Comparison of ENCODE assay signal across 8 cellular contexts in the genomic region with DNA sequence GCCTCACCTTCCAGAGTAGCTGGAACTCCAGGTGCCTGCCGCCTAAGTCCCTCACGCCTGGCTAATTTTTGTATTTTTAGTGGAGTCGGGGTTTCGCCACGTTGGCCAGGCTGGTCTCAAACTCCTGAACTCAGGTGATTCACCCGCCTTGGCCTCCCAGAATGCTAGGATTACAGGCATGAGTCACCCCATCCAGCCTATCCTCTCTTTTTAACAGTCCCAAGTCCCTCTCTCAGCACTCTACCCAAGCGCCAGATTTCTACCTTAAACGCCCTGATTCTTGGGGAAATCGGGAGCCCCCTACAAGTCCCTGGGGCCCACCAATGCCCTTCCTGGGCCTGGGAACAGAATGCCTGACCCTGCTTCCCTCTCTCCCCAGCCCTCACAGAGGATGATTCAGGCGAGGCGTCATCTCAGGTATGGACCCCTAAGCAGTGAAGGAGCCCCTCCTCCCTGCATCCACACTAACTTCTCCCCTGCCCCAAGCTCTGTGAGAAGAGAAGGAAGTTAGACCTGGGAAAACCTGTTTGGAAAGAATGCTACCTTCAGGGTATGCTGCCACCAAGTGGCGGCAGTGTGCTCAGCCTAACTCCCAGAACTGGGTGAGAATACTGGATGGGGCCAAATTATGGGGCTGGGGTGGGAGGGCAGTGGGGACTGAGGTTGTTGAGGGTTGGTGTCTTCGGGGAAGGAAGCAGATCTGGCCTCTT. TPM values are rescaled to one million over a fixed set of nuclear protein-coding genes. Genes with fewer than 3 reads are reported as not detected.
DNase-seq lines count a peak whose midpoint lies in the region; ATAC-seq and TF ChIP-seq lines count a peak whose summit lies in the region.
"Had no signal": no experiment of that assay in that cellular context is flagged by ENCODE, and none has a peak within 500 bp of the region (broad histone marks: within the 10 kb centered on the region; RNA-seq: fewer than 3 reads in every experiment).

No MANE protein-coding gene starts in this region.

- no peak for TF ChIP-seq CTCF in mucosa of descending colon (IDR thresholded peaks at IDR 0.05)

- H3K27ac Mint-ChIP-seq in activated T-helper 17 cell treated with anti-CD3 and anti-CD28 coated beads, Interleukin-2, amount 50 U/mL, for 72 hours, result no peak overlapping the region
- H3K27ac Mint-ChIP-seq in T-cell, result no peak overlapping the region

- H3K36me3 ChIP-seq in mucosa of descending colon (ENCODE audit: low read depth), result no peaks in the 10 kb centered on the region

- no peaks in the 10 kb centered on the region for H3K9me3 Mint-ChIP-seq in activated T-helper 17 cell treated with anti-CD3 and anti-CD28 coated beads, Interleukin-2, amount 50 U/mL, for 72 hours
- H3K9me3 Mint-ChIP-seq in T-cell, result no peaks in the 10 kb centered on the region

- peaks cover 3% of the 10 kb centered on the region for H3K27me3 Mint-ChIP-seq in activated T-helper 17 cell treated with anti-CD3 and anti-CD28 coated beads, Interleukin-2, amount 50 U/mL, for 72 hours
- H3K27me3 Mint-ChIP-seq in T-cell, result peaks cover 0 to 10% of the 10 kb centered on the region in 2 donors

- no peaks in the 10 kb centered on the region for H3K4me1 Mint-ChIP-seq in activated T-helper 17 cell treated with anti-CD3 and anti-CD28 coated beads, Interleukin-2, amount 50 U/mL, for 72 hours
- H3K4me1 Mint-ChIP-seq in T-cell, result peaks cover 0 to 6% (median 2%) of the 10 kb centered on the region in 3 donors

- no peak overlapping the region for H3K4me3 ChIP-seq in mucosa of descending colon

- ATAC-seq in activated T-helper 17 cell treated with anti-CD3 and anti-CD28 coated beads, Interleukin-2, amount 50 U/mL, for 72 hours (replicated peaks), result peak; percentile 37
- ATAC-seq in mucosa of descending colon, result peak; percentile 81
- no peak for ATAC-seq in T-cell (replicated peaks in 1 of 4)
- no peak for ATAC-seq in GM21723 (IDR thresholded peaks at IDR 0.05; ENCODE audit: unreplicated experiment)

- no peaks in the 10 kb centered on the region for H3K4me1 ChIP-seq in mucosa of descending colon (ENCODE audit: low read depth)

- no peak overlapping the region for H3K4me3 Mint-ChIP-seq in activated T-helper 17 cell treated with anti-CD3 and anti-CD28 coated beads, Interleukin-2, amount 50 U/mL, for 72 hours
- H3K4me3 Mint-ChIP-seq in T-cell, result no peak overlapping the region

- CTCF ChIA-PET in T-cell (lab: Charles Lee), result no interaction called here

- peak; percentile 85 for DNase-seq in ELF-1 (ENCODE audit: low read depth, low spot score)
- peak; percentile 81 for DNase-seq in HuH-7.5 (ENCODE audit: low spot score)
- DNase-seq in mucosa of descending colon, result peak in 2 of 3 donors; percentile 63 to 64
- DNase-seq in T-cell, result no peak
- no peak for DNase-seq in globus pallidus (ENCODE audit: low spot score)
- DNase-seq: activated CD4-positive, CD25-positive, alpha-beta regulatory T cell treated with anti-CD3 and anti-CD28 coated beads, Interleukin-2, amount 50 U/mL, for 72 hours had no signal

- intact Hi-C loops in mucosa of descending colon (cut with DNase I, micrococcal nuclease), result no loop called here

- H3K36me3 Mint-ChIP-seq in activated T-helper 17 cell treated with anti-CD3 and anti-CD28 coated beads, Interleukin-2, amount 50 U/mL, for 72 hours (ENCODE audit: low read depth), result no peaks in the 10 kb centered on the region
- no peaks in the 10 kb centered on the region for H3K36me3 Mint-ChIP-seq in T-cell

- H3K9me3 ChIP-seq in mucosa of descending colon, result no peaks in the 10 kb centered on the region

- POLR2A ChIA-PET in T-cell (lab: Charles Lee), result no interaction called here

RNA-seq across cellular contexts. Expression of a gene that starts 20.8 kb away (rescaled TPM):
- total RNA-seq in activated T-helper 17 cell treated with anti-CD3 and anti-CD28 coated beads, Interleukin-2, amount 50 U/mL, for 72 hours, result 10 to 100 TPM; 18.3 to 23.6 TPM
- total RNA-seq in mucosa of descending colon, result 1 to 10 TPM; 1.1 to 5.4 (median 3.6) TPM
- total RNA-seq in T-cell, result under 1 TPM in 3 of 5 donors, not detected in 2; 0.38 to 0.92 (median 0.79) TPM

RNA-seq across cellular contexts. Expression of a gene that starts 26.1 kb away (rescaled TPM):
- total RNA-seq in activated T-helper 17 cell treated with anti-CD3 and anti-CD28 coated beads, Interleukin-2, amount 50 U/mL, for 72 hours, result 1 to 10 TPM; 1.2 to 2.5 TPM
- total RNA-seq in mucosa of descending colon (1 to 10 TPM in 2 of 3 donors, under 1 TPM in 1; 0.95 to 2.7 (median 1.3) TPM), T-cell (1 to 10 TPM in 3 of 5 donors, under 1 TPM in 2; 0.79 to 2.2 (median 1.3) TPM)

RNA-seq across cellular contexts. Expression of a gene that starts 26.2 kb away (rescaled TPM):
- 10 to 100 TPM; 37.9 to 38.9 TPM for total RNA-seq in activated T-helper 17 cell treated with anti-CD3 and anti-CD28 coated beads, Interleukin-2, amount 50 U/mL, for 72 hours
- 100 to 1,000 TPM in 2 of 3 donors, 10 to 100 TPM in 1; 60.9 to 138 (median 118) TPM for total RNA-seq in mucosa of descending colon
- 10 to 100 TPM; 19.9 to 35.7 (median 30.0) TPM for total RNA-seq in T-cell

RNA-seq across cellular contexts. Expression of a gene that starts 38.3 kb away (rescaled TPM):
- total RNA-seq in activated T-helper 17 cell treated with anti-CD3 and anti-CD28 coated beads, Interleukin-2, amount 50 U/mL, for 72 hours, result 10 to 100 TPM; 22.5 to 22.6 TPM
- total RNA-seq in mucosa of descending colon, result 10 to 100 TPM; 16.7 to 22.2 (median 20.0) TPM
- total RNA-seq in T-cell, result 10 to 100 TPM; 28.4 to 37.4 (median 35.2) TPM

RNA-seq across cellular contexts. Expression of a gene that starts 55.1 kb away (rescaled TPM):
- 1 to 10 TPM in 1 of 2 donors, not detected in 1; 1.1 TPM for total RNA-seq in activated T-helper 17 cell treated with anti-CD3 and anti-CD28 coated beads, Interleukin-2, amount 50 U/mL, for 72 hours
- total RNA-seq in mucosa of descending colon (1 to 10 TPM; 2.4 to 5.1 (median 3.4) TPM), T-cell (under 1 TPM in 1 of 5 donors, not detected in 4; 0.16 TPM)

Comparison
In these comparisons a context has a peak if more than half of its experiments do, and no peak if none do; other contexts are left out.
1. DNase-seq: peak in ELF-1 (single experiment), HuH-7.5 (single experiment) and mucosa of descending colon (2 of 3); none in T-cell (0 of 34) and globus pallidus (single experiment).
2. ATAC-seq: peak in activated T-helper 17 cell treated with anti-CD3 and anti-CD28 coated beads, Interleukin-2, amount 50 U/mL, for 72 hours (single experiment) and mucosa of descending colon (single experiment); none in T-cell (0 of 4) and GM21723 (single experiment).